ENCODE assay signal across 15 cellular contexts in genomic region chr13:96238241-96238640, GRCh38.
A peak's percentile ranks its signal among the peaks of the same experiment; 100 is the strongest.
DNase-seq lines count a peak whose midpoint lies in the region; ATAC-seq and TF ChIP-seq lines count a peak whose summit lies in the region.
"Had no signal": no experiment of that assay in that cellular context is flagged by ENCODE, and none has a peak within 500 bp of the region (broad histone marks: within the 10 kb centered on the region; RNA-seq: fewer than 3 reads in every experiment).

No MANE protein-coding gene starts in this region.

- no peak overlapping the region for H3K4me2 ChIP-seq in PC-3 (ENCODE audit: low read length)
- H3K4me2 ChIP-seq: BLaER1 had no signal

- TF ChIP-seq CTCF in PC-3 (conservative IDR thresholded peaks at IDR 0.05; ENCODE audit: low read depth, low read length): no peak

- H3K27me3 ChIP-seq in PC-3 (ENCODE audit: low read length): no peaks in the 10 kb centered on the region
- H3K27me3 ChIP-seq: BLaER1 had no signal

- no TSS peak for BruUV-seq in PC-3 (replicated peaks; lab: Mats Ljungman, UMichigan)

- no peaks in the 10 kb centered on the region for H3K27me3 Mint-ChIP-seq in activated naive CD8-positive, alpha-beta T cell treated with anti-CD3 and anti-CD28 coated beads, Interleukin-2, amount 50 U/mL, for 24 hours
- H3K27me3 Mint-ChIP-seq: CD8-positive, alpha-beta memory T cell had no signal

- H3K4me3 Mint-ChIP-seq in activated naive CD8-positive, alpha-beta T cell treated with anti-CD3 and anti-CD28 coated beads, Interleukin-2, amount 50 U/mL, for 24 hours: no peak overlapping the region
- H3K4me3 Mint-ChIP-seq: CD8-positive, alpha-beta memory T cell had no signal

- H4K20me1 ChIP-seq in PC-3 (ENCODE audit: low read length): no peaks in the 10 kb centered on the region
- H4K20me1 ChIP-seq: BLaER1 had no signal

- no peaks in the 10 kb centered on the region for H3K9me3 ChIP-seq in PC-3 (ENCODE audit: low read length)
- H3K9me3 ChIP-seq: BLaER1 had no signal

- H3K79me2 ChIP-seq in PC-3 (ENCODE audit: low read length): no peaks in the 10 kb centered on the region

- H3K9me3 Mint-ChIP-seq in activated naive CD8-positive, alpha-beta T cell treated with anti-CD3 and anti-CD28 coated beads, Interleukin-2, amount 50 U/mL, for 24 hours: peaks cover 6% of the 10 kb centered on the region

- CTCF ChIA-PET in PC-3 (lab: Charles Lee): no interaction called here

- H3K9me2 ChIP-seq in PC-3 (replicated peaks; ENCODE audit: low read length): no peaks in the 10 kb centered on the region

- H3F3A ChIP-seq in PC-3 (ENCODE audit: low read length, unreplicated experiment): no peaks in the 10 kb centered on the region

- no peak overlapping the region for H3K4me3 ChIP-seq in PC-3 (ENCODE audit: low read length)
- H3K4me3 ChIP-seq: BLaER1, GM12878, K562 had no signal

- DNase-seq in COLO829 (ENCODE audit: low spot score): peak; percentile 13
- DNase-seq in PC-3: no peak
- DNase-seq in globus pallidus (ENCODE audit: low spot score): peak; percentile 55
- peak; percentile 74 for DNase-seq in pons (ENCODE audit: low spot score)
- DNase-seq in activated naive CD8-positive, alpha-beta T cell treated with anti-CD3 and anti-CD28 coated beads, Interleukin-2, amount 50 U/mL, for 24 hours: no peak
- no peak for DNase-seq in NCI-H524 treated with DMSO at 0.1 percent for 48 hours (lab: John Stamatoyannopoulos, UW)
- DNase-seq in GF-D8 (lab: John Stamatoyannopoulos, UW): no peak
- DNase-seq: 8988T; AML-193; CD8-positive, alpha-beta memory T cell; DMS53 had no signal

- H3K27ac Mint-ChIP-seq in activated naive CD8-positive, alpha-beta T cell treated with anti-CD3 and anti-CD28 coated beads, Interleukin-2, amount 50 U/mL, for 24 hours: no peak overlapping the region
- H3K27ac Mint-ChIP-seq: CD8-positive, alpha-beta memory T cell had no signal

- POLR2A ChIA-PET in PC-3 (lab: Charles Lee; ENCODE audit: unreplicated experiment): no interaction called here

- H3K4me1 Mint-ChIP-seq in activated naive CD8-positive, alpha-beta T cell treated with anti-CD3 and anti-CD28 coated beads, Interleukin-2, amount 50 U/mL, for 24 hours: no peaks in the 10 kb centered on the region
- H3K4me1 Mint-ChIP-seq: CD8-positive, alpha-beta memory T cell had no signal

- intact Hi-C loops in PC-3 (cut with micrococcal nuclease): no loop called here

- no peaks in the 10 kb centered on the region for H3K36me3 Mint-ChIP-seq in activated naive CD8-positive, alpha-beta T cell treated with anti-CD3 and anti-CD28 coated beads, Interleukin-2, amount 50 U/mL, for 24 hours (ENCODE audit: low read depth)
- H3K36me3 Mint-ChIP-seq: CD8-positive, alpha-beta memory T cell had no signal

- H3K9ac ChIP-seq in PC-3 (ENCODE audit: low read length): no peak overlapping the region
- H3K9ac ChIP-seq: BLaER1 had no signal

- no peaks in the 10 kb centered on the region for H3K36me3 ChIP-seq in PC-3 (ENCODE audit: low read depth, low read length)
- H3K36me3 ChIP-seq: BLaER1 had no signal

- peaks cover 7% of the 10 kb centered on the region; the same call in 1 of the 2 replicates for H3K4me1 ChIP-seq in PC-3 (ENCODE audit: insufficient read depth, low read length)
- H3K4me1 ChIP-seq: BLaER1 had no signal

- no peak overlapping the region for H2AFZ ChIP-seq in PC-3 (ENCODE audit: low read length)

- peak overlapping the region; percentile 59 for H3K27ac ChIP-seq in PC-3 (ENCODE audit: low read length)
- H3K27ac ChIP-seq: BLaER1 had no signal

- no peak for ATAC-seq in PC-3
- ATAC-seq in activated naive CD8-positive, alpha-beta T cell treated with anti-CD3 and anti-CD28 coated beads, Interleukin-2, amount 50 U/mL, for 24 hours: no peak
- ATAC-seq: HCT116, K562 had no signal

Comparison
In these comparisons a context has a peak if more than half of its experiments do, and no peak if none do; other contexts are left out.
1. DNase-seq: peak in COLO829 (single experiment), globus pallidus (single experiment) and pons (single experiment); none in PC-3 (single experiment), activated naive CD8-positive, alpha-beta T cell treated with anti-CD3 and anti-CD28 coated beads, Interleukin-2, amount 50 U/mL, for 24 hours (single experiment), NCI-H524 treated with DMSO at 0.1 percent for 48 hours (single experiment) and GF-D8 (single experiment).